ENCODE assay signal across 20 cellular contexts in genomic region chr5:135042595-135042994, GRCh38. TPM values are rescaled to one million over a fixed set of nuclear protein-coding genes. Genes with fewer than 3 reads are reported as not detected.
"Had no signal": no experiment of that assay in that cellular context is flagged by ENCODE, and none has a peak within 500 bp of the region (broad histone marks: within the 10 kb centered on the region; RNA-seq: fewer than 3 reads in every experiment).

No MANE protein-coding gene starts in this region.

- H3K9me3 Mint-ChIP-seq: naive thymus-derived CD8-positive, alpha-beta T cell; stimulated activated naive B cell treated with anti-CD40 and anti-IgM and Interleukin-4, amounts not matched to agents 10 μg/mL and 1 μg/mL and 100 μg/mL, for 72 hours; stimulated activated naive CD8-positive, alpha-beta T cell treated with anti-CD3 and anti-CD28 coated beads, Interleukin-15, amount 100 ng/mL, for 72 hours had no signal

- H3K4me3 ChIP-seq: colonic mucosa, hepatocyte, mucosa of descending colon, right atrium auricular region, sigmoid colon, skin epidermis, testis, tibial nerve had no signal

- H3K9me3 ChIP-seq: colonic mucosa, mucosa of descending colon, right atrium auricular region, sigmoid colon, testis, tibial nerve had no signal

- H3K36me3 ChIP-seq: colonic mucosa, right atrium auricular region, sigmoid colon, tibial nerve had no signal

- H3K4me1 ChIP-seq: foreskin keratinocyte had no signal

- H3K27ac ChIP-seq: colonic mucosa, foreskin keratinocyte, hepatocyte, right atrium auricular region, sigmoid colon, skin epidermis, testis, tibial nerve had no signal

- ATAC-seq: foreskin keratinocyte; left lobe of liver; mucosa of descending colon; naive thymus-derived CD8-positive, alpha-beta T cell; stimulated activated naive B cell treated with anti-CD40 and anti-IgM and Interleukin-4, amounts not matched to agents 10 μg/mL and 1 μg/mL and 100 μg/mL, for 72 hours; stimulated activated naive CD8-positive, alpha-beta T cell treated with anti-CD3 and anti-CD28 coated beads, Interleukin-15, amount 100 ng/mL, for 72 hours had no signal

- DNase-seq: colonic mucosa; dermis blood vessel endothelial cell; erythroblast; foreskin keratinocyte; head of caudate nucleus; kidney glomerular epithelial cell; naive thymus-derived CD8-positive, alpha-beta T cell; sigmoid colon; stimulated activated CD4-positive, alpha-beta T cell treated with anti-CD3 and anti-CD28 coated beads, Interleukin-2, amount 100 ng/mL, for 24 hours; stimulated activated CD4-positive, alpha-beta T cell treated with anti-CD3 and anti-CD28 coated beads, Interleukin-4, amount 100 ng/mL, for 4 hours; stimulated activated naive B cell treated with anti-CD40 and anti-IgM and Interleukin-4, amounts not matched to agents 10 μg/mL and 1 μg/mL and 100 μg/mL, for 72 hours; stimulated activated naive CD8-positive, alpha-beta T cell treated with anti-CD3 and anti-CD28 coated beads, Interleukin-15, amount 100 ng/mL, for 72 hours; testis had no signal

- H3K27me3 ChIP-seq: testis had no signal

- H3K4me3 Mint-ChIP-seq: naive thymus-derived CD8-positive, alpha-beta T cell; stimulated activated naive B cell treated with anti-CD40 and anti-IgM and Interleukin-4, amounts not matched to agents 10 μg/mL and 1 μg/mL and 100 μg/mL, for 72 hours; stimulated activated naive CD8-positive, alpha-beta T cell treated with anti-CD3 and anti-CD28 coated beads, Interleukin-15, amount 100 ng/mL, for 72 hours had no signal

- H3K36me3 Mint-ChIP-seq: naive thymus-derived CD8-positive, alpha-beta T cell; stimulated activated naive B cell treated with anti-CD40 and anti-IgM and Interleukin-4, amounts not matched to agents 10 μg/mL and 1 μg/mL and 100 μg/mL, for 72 hours had no signal

- H3K27ac Mint-ChIP-seq: naive thymus-derived CD8-positive, alpha-beta T cell; stimulated activated naive B cell treated with anti-CD40 and anti-IgM and Interleukin-4, amounts not matched to agents 10 μg/mL and 1 μg/mL and 100 μg/mL, for 72 hours; stimulated activated naive CD8-positive, alpha-beta T cell treated with anti-CD3 and anti-CD28 coated beads, Interleukin-15, amount 100 ng/mL, for 72 hours had no signal

RNA-seq across cellular contexts. Expression of gene PITX1, which starts 8.6 kb away (rescaled TPM):
- total RNA-seq: naive thymus-derived CD8-positive, alpha-beta T cell; right atrium auricular region had no signal
- polyA plus RNA-seq: naive thymus-derived CD8-positive, alpha-beta T cell; neural cell had no signal
